8 cellular contexts compared by ENCODE assay signal in the genomic region with DNA sequence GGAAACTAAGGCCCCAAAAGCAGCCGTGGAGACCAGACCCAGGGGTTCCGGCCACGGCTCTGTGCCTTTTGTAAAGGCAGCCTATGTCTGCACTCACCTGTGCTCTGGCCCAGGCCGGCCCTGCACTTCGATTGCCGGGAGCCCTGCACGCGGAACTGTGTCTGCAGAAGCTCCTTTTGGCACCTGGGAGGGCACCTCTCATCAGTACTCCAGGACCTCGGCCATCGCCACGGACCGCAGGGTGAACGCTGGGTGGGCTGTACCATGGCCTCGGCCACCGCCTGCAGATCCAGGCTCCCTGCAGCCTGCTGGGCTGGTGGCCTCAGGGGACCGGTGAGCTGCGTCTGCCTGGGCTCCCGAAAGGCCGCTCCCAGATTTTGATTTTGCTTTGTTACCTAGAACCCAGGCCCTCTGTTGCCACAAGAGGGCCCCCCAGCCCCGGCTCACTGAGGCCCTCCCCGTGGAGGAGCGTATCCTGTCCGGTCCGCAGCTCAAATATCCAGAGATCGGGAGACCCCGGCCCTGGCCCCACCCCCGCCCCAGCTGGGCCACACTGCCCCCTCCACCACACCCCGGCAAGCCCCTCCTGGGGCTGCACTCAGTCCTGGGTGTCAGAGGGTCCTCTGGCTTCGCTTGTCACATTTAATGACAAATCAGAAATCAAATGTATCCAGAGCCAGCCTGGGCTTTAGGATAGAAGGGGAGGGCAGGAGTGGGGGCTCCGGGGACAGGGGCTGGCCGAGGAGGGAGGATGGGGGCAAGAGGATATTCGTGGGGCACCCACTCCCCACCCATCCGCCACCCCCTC.
DNase-seq lines count a peak whose midpoint lies in the region; ATAC-seq and TF ChIP-seq lines count a peak whose summit lies in the region.

No MANE protein-coding gene starts in this region.

- no peaks in the 10 kb centered on the region for H3K79me2 ChIP-seq in KMS-11 (ENCODE audit: insufficient read depth, low read depth)
- H3K79me2 ChIP-seq in parathyroid adenoma = no peaks in the 10 kb centered on the region

- H3K4me1 ChIP-seq in Caco-2 (peaks cover 5% of the 10 kb centered on the region), KMS-11 (ENCODE audit: low read depth, poor library complexity, severe bottlenecking) (no peaks in the 10 kb centered on the region), parathyroid adenoma (peaks cover 2% of the 10 kb centered on the region), transverse colon (peaks cover 0 to 9% (median 8%) of the 10 kb centered on the region in 4 donors)

- H3K4me3 ChIP-seq in Caco-2 (ENCODE audit: low read depth, low read length) (peak overlapping the region; percentile 10; the same call in 1 of the 2 replicates), KMS-11 (IDR thresholded peaks at IDR 0.05; ENCODE audit: insufficient read depth, low read depth, low read length) (no peak overlapping the region), parathyroid adenoma (ENCODE audit: low read depth, low read length) (no peak overlapping the region), transverse colon (peak overlapping the region in 1 of 4 donors; percentile 32)

- TF ChIP-seq POLR2A in transverse colon (IDR thresholded peaks at IDR 0.05) = no peak

- H2AFZ ChIP-seq in KMS-11 (ENCODE audit: low read depth) (peak overlapping the region; percentile 1; the same call in 1 of the 2 replicates), parathyroid adenoma (peak overlapping the region; percentile 60)

- no peak for TF ChIP-seq EP300 in transverse colon (IDR thresholded peaks at IDR 0.05; ENCODE audit: low read depth)

- H3K9ac ChIP-seq in KMS-11 = no peak overlapping the region
- no peak overlapping the region for H3K9ac ChIP-seq in parathyroid adenoma

- CTCF ChIA-PET in Caco-2 (lab: Charles Lee) = interaction anchor here (0.6 to 2.1 kb wide), 22 partner anchors 11 to 761 kb away, joined by 3 to 19 read pairs (median 4); partner anchors contain the start of genes NDUFV3 and PDE9A

- ATAC-seq in HG02970 (IDR thresholded peaks at IDR 0.05; ENCODE audit: low FRiP score, unreplicated experiment) = no peak

- no peaks in the 10 kb centered on the region for H3K4me1 Mint-ChIP-seq in Caco-2 (ENCODE audit: low read depth, unreplicated experiment)

- in situ Hi-C loops in transverse colon (cut with MboI; ENCODE audit: low pct_ligation_motif_present in 1 of 4, low pct_unique_long_range_greater_than_20kb in 1 of 4, low sequenced_read_pairs in 3 of 4) = loop anchor here (10.0 to 25.0 kb wide), 3 partner anchors 169 to 232 kb away; no protein-coding TSS in a partner anchor

- 21% methylated on average over 32 of the region's 33 CpGs; no CpG with 5 or more reads in 1 of the 2 donors for WGBS in transverse colon (ENCODE audit: low coverage in 1 of 2), 2 donors

- H3K9me3 ChIP-seq in Caco-2 (no peaks in the 10 kb centered on the region), parathyroid adenoma (ENCODE audit: control insufficient read depth, low read length) (no peaks in the 10 kb centered on the region), transverse colon (no peaks in the 10 kb centered on the region)

- H3K4me2 ChIP-seq in KMS-11 = no peak overlapping the region
- peak overlapping the region; percentile 34 for H3K4me2 ChIP-seq in parathyroid adenoma (ENCODE audit: low read length)

- H3K36me3 Mint-ChIP-seq in Caco-2 (ENCODE audit: insufficient read depth, unreplicated experiment) = peaks cover 6% of the 10 kb centered on the region

- H3K27me3 ChIP-seq in Caco-2 (replicated peaks; ENCODE audit: control insufficient read depth, insufficient read depth, low read length) = no peaks in the 10 kb centered on the region
- H3K27me3 ChIP-seq in KMS-11 (ENCODE audit: insufficient read depth, low read depth) = peaks cover 25% of the 10 kb centered on the region; the same call in 1 of the 2 replicates
- no peaks in the 10 kb centered on the region for H3K27me3 ChIP-seq in parathyroid adenoma (ENCODE audit: control insufficient read depth, insufficient read depth, low read length)
- no peaks in the 10 kb centered on the region for H3K27me3 ChIP-seq in transverse colon

- H3K36me3 ChIP-seq in Caco-2 (ENCODE audit: control insufficient read depth, insufficient read depth, low read length) = no peaks in the 10 kb centered on the region
- no peaks in the 10 kb centered on the region for H3K36me3 ChIP-seq in KMS-11 (ENCODE audit: insufficient read depth)
- no peaks in the 10 kb centered on the region for H3K36me3 ChIP-seq in parathyroid adenoma (ENCODE audit: control insufficient read depth, insufficient read depth, low read length)
- no peaks in the 10 kb centered on the region for H3K36me3 ChIP-seq in transverse colon

- no TSS peak for BruUV-seq in Caco-2 (replicated peaks; lab: Mats Ljungman, UMichigan)

- no peaks in the 10 kb centered on the region for H3K27me3 Mint-ChIP-seq in Caco-2 (ENCODE audit: insufficient read depth, unreplicated experiment)

- no peak overlapping the region for H3K27ac Mint-ChIP-seq in Caco-2 (ENCODE audit: unreplicated experiment)

- H3K9me3 Mint-ChIP-seq in Caco-2 (ENCODE audit: unreplicated experiment) = peaks cover 8% of the 10 kb centered on the region

- intact Hi-C loops in Caco-2 (cut with micrococcal nuclease; ENCODE audit: unreplicated experiment) = loop anchor here (2.0 to 5.0 kb wide), 3 partner anchors 76 to 239 kb away; no protein-coding TSS in a partner anchor
- intact Hi-C loops in transverse colon (cut with DNase I; ENCODE audit: low total_unique reads) = loop anchor here (5.0 kb wide), 1 partner anchor 224 kb away; no protein-coding TSS in a partner anchor

- DNase-seq in Caco-2 (peak; percentile 68 to 82), RPMI7951 (ENCODE audit: low read depth) (peak; percentile 34), globus pallidus (ENCODE audit: low spot score) (peak; percentile 49), transverse colon (peak; percentile 85)
- DNase-seq in activated effector memory CD4-positive, alpha-beta T cell treated with anti-CD3 and anti-CD28 coated beads, Interleukin-2, amount 50 U/mL, for 16 hours = peak; percentile 86

- H3K4me3 Mint-ChIP-seq in Caco-2 (ENCODE audit: unreplicated experiment) = no peak overlapping the region

- no peaks in the 10 kb centered on the region for H4K20me1 ChIP-seq in KMS-11 (ENCODE audit: insufficient read depth)

- no peak overlapping the region for H3K27ac ChIP-seq in KMS-11
- H3K27ac ChIP-seq in parathyroid adenoma = no peak overlapping the region
- H3K27ac ChIP-seq in transverse colon = no peak overlapping the region

- TF ChIP-seq CTCF in Caco-2 (IDR thresholded peaks at IDR 0.05; ENCODE audit: insufficient read depth in 1 of 2, low read depth in 1 of 2, low read length in 1 of 2, severe bottlenecking in 1 of 2, unreplicated experiment in 1 of 2) (peak; percentile 83 to 86), KMS-11 (conservative IDR thresholded peaks at IDR 0.05; ENCODE audit: low read depth, low read length) (peak; percentile 52), parathyroid adenoma (IDR thresholded peaks at IDR 0.05) (peak; percentile 44), transverse colon (IDR thresholded peaks at IDR 0.05) (peak; percentile 72 to 86 (median 77))

- POLR2A ChIA-PET in Caco-2 (lab: Charles Lee) = no interaction called here

Comparison
In these comparisons a context has a peak if more than half of its experiments do, and no peak if none do; other contexts are left out.
1. DNase-seq: peak in every context shown above with its lines; median percentile 86 in activated effector memory CD4-positive, alpha-beta T cell treated with anti-CD3 and anti-CD28 coated beads, Interleukin-2, amount 50 U/mL, for 16 hours; 85 in transverse colon; 75 in Caco-2; 49 in globus pallidus; 34 in RPMI7951.